In the genomic region with DNA sequence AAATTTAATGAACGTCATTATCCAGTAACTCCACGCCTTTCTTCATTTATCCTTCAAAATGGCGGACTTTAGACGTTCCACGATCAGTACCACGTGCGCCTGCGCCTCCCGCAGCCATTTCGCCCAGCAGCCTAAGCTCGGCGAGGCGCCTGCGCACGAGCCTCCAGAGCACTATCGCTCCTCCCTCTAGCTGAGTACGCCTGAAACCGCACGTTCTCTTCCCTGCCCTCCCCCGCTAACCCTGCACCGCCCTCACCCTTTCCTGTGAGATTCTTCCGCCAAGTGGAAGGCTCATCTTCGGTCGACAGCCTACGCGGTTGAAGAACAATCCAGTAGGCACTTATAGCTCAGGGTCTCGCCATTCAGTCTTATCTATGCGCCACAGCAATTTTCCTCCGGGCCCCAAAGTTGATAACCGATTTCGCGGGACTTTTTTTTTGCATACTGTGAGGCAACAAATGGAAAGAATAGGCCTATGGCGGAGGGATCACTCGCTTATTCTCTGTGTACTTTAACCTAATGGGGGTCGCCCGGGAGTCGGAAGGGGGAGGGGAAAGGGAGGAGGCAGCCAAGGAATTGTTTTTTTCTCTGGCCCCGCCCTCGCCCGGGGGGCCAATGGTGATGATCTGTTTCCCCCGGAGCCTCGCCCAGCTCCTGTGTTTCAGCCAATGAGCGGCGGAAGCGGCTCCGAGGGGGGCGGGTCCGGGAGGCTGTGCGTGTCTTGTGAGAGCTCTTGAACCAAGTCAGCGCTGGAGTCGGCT, we compare ENCODE assay signal across 1 cellular context.
TF ChIP-seq lines count a peak whose summit lies in the region.

A gene with protein sequence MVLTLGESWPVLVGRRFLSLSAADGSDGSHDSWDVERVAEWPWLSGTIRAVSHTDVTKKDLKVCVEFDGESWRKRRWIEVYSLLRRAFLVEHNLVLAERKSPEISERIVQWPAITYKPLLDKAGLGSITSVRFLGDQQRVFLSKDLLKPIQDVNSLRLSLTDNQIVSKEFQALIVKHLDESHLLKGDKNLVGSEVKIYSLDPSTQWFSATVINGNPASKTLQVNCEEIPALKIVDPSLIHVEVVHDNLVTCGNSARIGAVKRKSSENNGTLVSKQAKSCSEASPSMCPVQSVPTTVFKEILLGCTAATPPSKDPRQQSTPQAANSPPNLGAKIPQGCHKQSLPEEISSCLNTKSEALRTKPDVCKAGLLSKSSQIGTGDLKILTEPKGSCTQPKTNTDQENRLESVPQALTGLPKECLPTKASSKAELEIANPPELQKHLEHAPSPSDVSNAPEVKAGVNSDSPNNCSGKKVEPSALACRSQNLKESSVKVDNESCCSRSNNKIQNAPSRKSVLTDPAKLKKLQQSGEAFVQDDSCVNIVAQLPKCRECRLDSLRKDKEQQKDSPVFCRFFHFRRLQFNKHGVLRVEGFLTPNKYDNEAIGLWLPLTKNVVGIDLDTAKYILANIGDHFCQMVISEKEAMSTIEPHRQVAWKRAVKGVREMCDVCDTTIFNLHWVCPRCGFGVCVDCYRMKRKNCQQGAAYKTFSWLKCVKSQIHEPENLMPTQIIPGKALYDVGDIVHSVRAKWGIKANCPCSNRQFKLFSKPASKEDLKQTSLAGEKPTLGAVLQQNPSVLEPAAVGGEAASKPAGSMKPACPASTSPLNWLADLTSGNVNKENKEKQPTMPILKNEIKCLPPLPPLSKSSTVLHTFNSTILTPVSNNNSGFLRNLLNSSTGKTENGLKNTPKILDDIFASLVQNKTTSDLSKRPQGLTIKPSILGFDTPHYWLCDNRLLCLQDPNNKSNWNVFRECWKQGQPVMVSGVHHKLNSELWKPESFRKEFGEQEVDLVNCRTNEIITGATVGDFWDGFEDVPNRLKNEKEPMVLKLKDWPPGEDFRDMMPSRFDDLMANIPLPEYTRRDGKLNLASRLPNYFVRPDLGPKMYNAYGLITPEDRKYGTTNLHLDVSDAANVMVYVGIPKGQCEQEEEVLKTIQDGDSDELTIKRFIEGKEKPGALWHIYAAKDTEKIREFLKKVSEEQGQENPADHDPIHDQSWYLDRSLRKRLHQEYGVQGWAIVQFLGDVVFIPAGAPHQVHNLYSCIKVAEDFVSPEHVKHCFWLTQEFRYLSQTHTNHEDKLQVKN (N-terminal part only) (plus strand): TSS at position 741 of the 761 bp plus-strand sequence. CDS start 677 bp downstream, outside the sequence.

TF ChIP-seq in HCT116, 20 proteins besides CTCF, POLR2A, EP300 and RAD21 (continued from another document):
- TF ChIP-seq, protein P1, sequence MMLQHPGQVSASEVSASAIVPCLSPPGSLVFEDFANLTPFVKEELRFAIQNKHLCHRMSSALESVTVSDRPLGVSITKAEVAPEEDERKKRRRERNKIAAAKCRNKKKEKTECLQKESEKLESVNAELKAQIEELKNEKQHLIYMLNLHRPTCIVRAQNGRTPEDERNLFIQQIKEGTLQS (IDR thresholded peaks at IDR 0.05) = no peak
- no peak for TF ChIP-seq JUND (IDR thresholded peaks at IDR 0.05)
- peak; percentile 89 for TF ChIP-seq EGR1 (IDR thresholded peaks at IDR 0.05; ENCODE audit: low read depth)
- TF ChIP-seq SP1 (IDR thresholded peaks at IDR 0.05; ENCODE audit: low read depth) = peak; percentile 76
- TF ChIP-seq, protein P2, sequence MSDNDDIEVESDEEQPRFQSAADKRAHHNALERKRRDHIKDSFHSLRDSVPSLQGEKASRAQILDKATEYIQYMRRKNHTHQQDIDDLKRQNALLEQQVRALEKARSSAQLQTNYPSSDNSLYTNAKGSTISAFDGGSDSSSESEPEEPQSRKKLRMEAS (IDR thresholded peaks at IDR 0.05) = peak; percentile 100
- no peak; the same call in 1 of the 2 replicates for TF ChIP-seq ZFX (IDR thresholded peaks at IDR 0.05)
- no peak for TF ChIP-seq SIN3A (IDR thresholded peaks at IDR 0.05; ENCODE audit: low read depth)
- no peak for TF ChIP-seq EZH2phosphoT487 (IDR thresholded peaks at IDR 0.05; ENCODE audit: borderline replicate concordance)
- TF ChIP-seq, protein P3, sequence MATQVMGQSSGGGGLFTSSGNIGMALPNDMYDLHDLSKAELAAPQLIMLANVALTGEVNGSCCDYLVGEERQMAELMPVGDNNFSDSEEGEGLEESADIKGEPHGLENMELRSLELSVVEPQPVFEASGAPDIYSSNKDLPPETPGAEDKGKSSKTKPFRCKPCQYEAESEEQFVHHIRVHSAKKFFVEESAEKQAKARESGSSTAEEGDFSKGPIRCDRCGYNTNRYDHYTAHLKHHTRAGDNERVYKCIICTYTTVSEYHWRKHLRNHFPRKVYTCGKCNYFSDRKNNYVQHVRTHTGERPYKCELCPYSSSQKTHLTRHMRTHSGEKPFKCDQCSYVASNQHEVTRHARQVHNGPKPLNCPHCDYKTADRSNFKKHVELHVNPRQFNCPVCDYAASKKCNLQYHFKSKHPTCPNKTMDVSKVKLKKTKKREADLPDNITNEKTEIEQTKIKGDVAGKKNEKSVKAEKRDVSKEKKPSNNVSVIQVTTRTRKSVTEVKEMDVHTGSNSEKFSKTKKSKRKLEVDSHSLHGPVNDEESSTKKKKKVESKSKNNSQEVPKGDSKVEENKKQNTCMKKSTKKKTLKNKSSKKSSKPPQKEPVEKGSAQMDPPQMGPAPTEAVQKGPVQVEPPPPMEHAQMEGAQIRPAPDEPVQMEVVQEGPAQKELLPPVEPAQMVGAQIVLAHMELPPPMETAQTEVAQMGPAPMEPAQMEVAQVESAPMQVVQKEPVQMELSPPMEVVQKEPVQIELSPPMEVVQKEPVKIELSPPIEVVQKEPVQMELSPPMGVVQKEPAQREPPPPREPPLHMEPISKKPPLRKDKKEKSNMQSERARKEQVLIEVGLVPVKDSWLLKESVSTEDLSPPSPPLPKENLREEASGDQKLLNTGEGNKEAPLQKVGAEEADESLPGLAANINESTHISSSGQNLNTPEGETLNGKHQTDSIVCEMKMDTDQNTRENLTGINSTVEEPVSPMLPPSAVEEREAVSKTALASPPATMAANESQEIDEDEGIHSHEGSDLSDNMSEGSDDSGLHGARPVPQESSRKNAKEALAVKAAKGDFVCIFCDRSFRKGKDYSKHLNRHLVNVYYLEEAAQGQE (IDR thresholded peaks at IDR 0.05; ENCODE audit: low read depth) = no peak
- TF ChIP-seq TCF7L2 (IDR thresholded peaks at IDR 0.05; ENCODE audit: borderline replicate concordance, extremely low read depth, insufficient read depth, insufficient read length) = peak; percentile 55
- TF ChIP-seq SRF (IDR thresholded peaks at IDR 0.05; ENCODE audit: low read depth) = peak; percentile 33; the same call in 1 of the 2 replicates
- no peak for TF ChIP-seq ZNF274 (IDR thresholded peaks at IDR 0.05; ENCODE audit: low read depth, low read length)
- TF ChIP-seq EZH2 (IDR thresholded peaks at IDR 0.05) = no peak
- TF ChIP-seq, protein P4, sequence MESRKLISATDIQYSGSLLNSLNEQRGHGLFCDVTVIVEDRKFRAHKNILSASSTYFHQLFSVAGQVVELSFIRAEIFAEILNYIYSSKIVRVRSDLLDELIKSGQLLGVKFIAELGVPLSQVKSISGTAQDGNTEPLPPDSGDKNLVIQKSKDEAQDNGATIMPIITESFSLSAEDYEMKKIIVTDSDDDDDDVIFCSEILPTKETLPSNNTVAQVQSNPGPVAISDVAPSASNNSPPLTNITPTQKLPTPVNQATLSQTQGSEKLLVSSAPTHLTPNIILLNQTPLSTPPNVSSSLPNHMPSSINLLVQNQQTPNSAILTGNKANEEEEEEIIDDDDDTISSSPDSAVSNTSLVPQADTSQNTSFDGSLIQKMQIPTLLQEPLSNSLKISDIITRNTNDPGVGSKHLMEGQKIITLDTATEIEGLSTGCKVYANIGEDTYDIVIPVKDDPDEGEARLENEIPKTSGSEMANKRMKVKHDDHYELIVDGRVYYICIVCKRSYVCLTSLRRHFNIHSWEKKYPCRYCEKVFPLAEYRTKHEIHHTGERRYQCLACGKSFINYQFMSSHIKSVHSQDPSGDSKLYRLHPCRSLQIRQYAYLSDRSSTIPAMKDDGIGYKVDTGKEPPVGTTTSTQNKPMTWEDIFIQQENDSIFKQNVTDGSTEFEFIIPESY (IDR thresholded peaks at IDR 0.05; ENCODE audit: extremely low read depth, insufficient replicate concordance, low read length) = peak; percentile 15
